Comparison of ENCODE assay signal across 9 cellular contexts in genomic region chr16:81707411-81708321, GRCh38.
DNase-seq lines count a peak whose midpoint lies in the region; ATAC-seq and TF ChIP-seq lines count a peak whose summit lies in the region.
"Had no signal": no experiment of that assay in that cellular context is flagged by ENCODE, and none has a peak within 500 bp of the region (broad histone marks: within the 10 kb centered on the region; RNA-seq: fewer than 3 reads in every experiment).

No MANE protein-coding gene starts in this region.

- peaks cover 17% of the 10 kb centered on the region for H3K36me3 ChIP-seq in CD8-positive, alpha-beta T cell (ENCODE audit: insufficient read depth, low read length)
- peaks cover 8% of the 10 kb centered on the region for H3K36me3 ChIP-seq in neural cell (ENCODE audit: insufficient read depth, low read length)
- H3K36me3 ChIP-seq in MM.1S (replicated peaks; ENCODE audit: insufficient read depth, low read length), result no peaks in the 10 kb centered on the region

- no peak for TF ChIP-seq CTCF in CD8-positive, alpha-beta T cell (IDR thresholded peaks at IDR 0.05)
- TF ChIP-seq CTCF in endothelial cell (IDR thresholded peaks at IDR 0.05; ENCODE audit: unreplicated experiment), result no peak
- no peak for TF ChIP-seq CTCF in neural cell (IDR thresholded peaks at IDR 0.05; ENCODE audit: poor library complexity, severe bottlenecking)
- TF ChIP-seq CTCF in MM.1S (IDR thresholded peaks at IDR 0.05; ENCODE audit: low read length), result no peak

- H3K9me3 Mint-ChIP-seq in CD8-positive, alpha-beta T cell, result no peaks in the 10 kb centered on the region
- no peaks in the 10 kb centered on the region for H3K9me3 Mint-ChIP-seq in endothelial cell (ENCODE audit: unreplicated experiment)

- H3K9me3 ChIP-seq in CD8-positive, alpha-beta T cell (ENCODE audit: low read length), result no peaks in the 10 kb centered on the region
- H3K9me3 ChIP-seq in neural cell (ENCODE audit: low read length) (no peaks in the 10 kb centered on the region), MM.1S (replicated peaks; ENCODE audit: insufficient read depth, low read length) (no peaks in the 10 kb centered on the region)

- H3F3A ChIP-seq in neural cell (ENCODE audit: insufficient read depth, low read length, poor library complexity, severe bottlenecking), result no peaks in the 10 kb centered on the region
- H3F3A ChIP-seq in MM.1S (ENCODE audit: insufficient read depth, low read length), result no peaks in the 10 kb centered on the region

- H3K27ac ChIP-seq in CD8-positive, alpha-beta T cell (ENCODE audit: low read depth, low read length), result no peak overlapping the region
- H3K27ac ChIP-seq in neural cell (ENCODE audit: low read length) (peak overlapping the region; percentile 35), MM.1S (ENCODE audit: low read length) (no peak overlapping the region)

- H3K27me3 Mint-ChIP-seq in CD8-positive, alpha-beta T cell (ENCODE audit: low read depth), result no peaks in the 10 kb centered on the region
- H3K27me3 Mint-ChIP-seq in endothelial cell (ENCODE audit: unreplicated experiment), result peaks cover 21% of the 10 kb centered on the region

- peak overlapping the region; percentile 28 for H3K27ac Mint-ChIP-seq in CD8-positive, alpha-beta T cell
- peak overlapping the region; percentile 5 for H3K27ac Mint-ChIP-seq in endothelial cell (ENCODE audit: unreplicated experiment)

- CTCF ChIA-PET in CD8-positive, alpha-beta T cell (lab: Charles Lee), result interaction anchor here (1.2 to 1.8 kb wide), 3 partner anchors 10 to 13 kb away, joined by 3 to 10 read pairs (median 3); no protein-coding TSS in a partner anchor

- H3K4me3 ChIP-seq in CD8-positive, alpha-beta T cell (ENCODE audit: low read depth, low read length), result no peak overlapping the region
- H3K4me3 ChIP-seq in neural cell (ENCODE audit: low read length) (no peak overlapping the region), MM.1S (ENCODE audit: low read length) (no peak overlapping the region)

- POLR2A ChIA-PET in CD8-positive, alpha-beta T cell (lab: Charles Lee), result interaction anchor here (1.3 kb wide), 1 partner anchor 11 kb away, joined by 6 read pairs; no protein-coding TSS in a partner anchor

- H3K27me3 ChIP-seq in CD8-positive, alpha-beta T cell (ENCODE audit: insufficient read depth, low read length), result no peaks in the 10 kb centered on the region
- no peaks in the 10 kb centered on the region for H3K27me3 ChIP-seq in neural cell (ENCODE audit: insufficient read depth, low read depth, low read length)
- no peaks in the 10 kb centered on the region for H3K27me3 ChIP-seq in MM.1S (replicated peaks; ENCODE audit: insufficient read depth, low read length)

- H3K9ac ChIP-seq in neural cell (ENCODE audit: low read length) (no peak overlapping the region), MM.1S (ENCODE audit: low read length) (no peak overlapping the region)

- H3K79me2 ChIP-seq in neural cell (replicated peaks; ENCODE audit: insufficient read depth, low read length), result no peaks in the 10 kb centered on the region
- H3K79me2 ChIP-seq in MM.1S (ENCODE audit: low read length), result no peaks in the 10 kb centered on the region

- no peaks in the 10 kb centered on the region for H3K4me1 Mint-ChIP-seq in CD8-positive, alpha-beta T cell (ENCODE audit: low read depth)
- H3K4me1 Mint-ChIP-seq in endothelial cell (ENCODE audit: unreplicated experiment), result peaks cover 8% of the 10 kb centered on the region

- H3K9me2 ChIP-seq in neural cell (ENCODE audit: insufficient read depth, low read length) (no peaks in the 10 kb centered on the region), MM.1S (replicated peaks; ENCODE audit: insufficient read depth, low read length) (no peaks in the 10 kb centered on the region)

- H3K4me2 ChIP-seq in neural cell (ENCODE audit: low read length) (no peak overlapping the region), MM.1S (ENCODE audit: low read depth, low read length) (no peak overlapping the region)

- DNase-seq in CD8-positive, alpha-beta T cell, result no peak
- peak; percentile 33 for DNase-seq in NCI-H1694 treated with DMSO at 0.1 percent for 48 hours (lab: John Stamatoyannopoulos, UW)
- no peak for DNase-seq in endothelial cell (ENCODE audit: low spot score)
- no peak for DNase-seq in MM.1S
- DNase-seq in T-helper 9 cell, result no peak
- DNase-seq: left ventricle myocardium superior had no signal

- intact Hi-C loops in CD8-positive, alpha-beta T cell (cut with DNase I, micrococcal nuclease), result no loop called here

- no peak overlapping the region for H2AFZ ChIP-seq in neural cell (ENCODE audit: low read depth, low read length)
- H2AFZ ChIP-seq in MM.1S (ENCODE audit: low read length), result no peak overlapping the region

- no peak for TF ChIP-seq RAD21 in neural cell (conservative IDR thresholded peaks at IDR 0.05)

- H3K4me1 ChIP-seq in CD8-positive, alpha-beta T cell (ENCODE audit: insufficient read depth, low read length), result no peaks in the 10 kb centered on the region
- no peaks in the 10 kb centered on the region for H3K4me1 ChIP-seq in MM.1S (ENCODE audit: low read length)

- ATAC-seq in CD8-positive, alpha-beta T cell, result no peak
- no peak for ATAC-seq in GM21825 (IDR thresholded peaks at IDR 0.05; ENCODE audit: unreplicated experiment)
- ATAC-seq in HG02981 (IDR thresholded peaks at IDR 0.05; ENCODE audit: unreplicated experiment), result no peak

- peaks cover 69% of the 10 kb centered on the region for H3K36me3 Mint-ChIP-seq in CD8-positive, alpha-beta T cell
- peaks cover 42% of the 10 kb centered on the region for H3K36me3 Mint-ChIP-seq in endothelial cell (ENCODE audit: low read depth, unreplicated experiment)

- no peak overlapping the region for H3K4me3 Mint-ChIP-seq in CD8-positive, alpha-beta T cell
- peak overlapping the region; percentile 39 for H3K4me3 Mint-ChIP-seq in endothelial cell (ENCODE audit: unreplicated experiment)

- H4K20me1 ChIP-seq in neural cell (ENCODE audit: insufficient read depth), result no peaks in the 10 kb centered on the region
- no peaks in the 10 kb centered on the region for H4K20me1 ChIP-seq in MM.1S (ENCODE audit: insufficient read depth, low read length)

- no peak for TF ChIP-seq EP300 in neural cell (conservative IDR thresholded peaks at IDR 0.05; ENCODE audit: poor library complexity, severe bottlenecking)

TF ChIP-seq in neural cell, 6 proteins besides CTCF, POLR2A, EP300 and RAD21:
- TF ChIP-seq MXI1 (conservative IDR thresholded peaks at IDR 0.05; ENCODE audit: poor library complexity, severe bottlenecking) (no peak), REST (IDR thresholded peaks at IDR 0.05; ENCODE audit: borderline replicate concordance) (no peak), SMC3 (conservative IDR thresholded peaks at IDR 0.05; ENCODE audit: poor library complexity) (no peak), EZH2 (IDR thresholded peaks at IDR 0.05; ENCODE audit: borderline replicate concordance, insufficient read depth, low read length, poor library complexity, severe bottlenecking) (no peak), POLR2AphosphoS5 (IDR thresholded peaks at IDR 0.05) (no peak), TAF1 (IDR thresholded peaks at IDR 0.05; ENCODE audit: low read depth) (no peak)
